ENCODE assay signal across 9 cellular contexts in genomic region chr9:76302947-76303550, GRCh38.
DNase-seq lines count a peak whose midpoint lies in the region; ATAC-seq, FAIRE-seq and TF ChIP-seq lines count a peak whose summit lies in the region.
"Had no signal": no experiment of that assay in that cellular context is flagged by ENCODE, and none has a peak within 500 bp of the region (broad histone marks: within the 10 kb centered on the region; RNA-seq: fewer than 3 reads in every experiment).

No MANE protein-coding gene starts in this region.

- no peaks in the 10 kb centered on the region for H3K36me3 ChIP-seq in K562 (ENCODE audit: control insufficient read depth, insufficient read depth, low read length)
- H3K36me3 ChIP-seq in kidney epithelial cell (ENCODE audit: control insufficient read depth, insufficient read depth, low read length) = no peaks in the 10 kb centered on the region

- H3K4me1 ChIP-seq in K562 (replicated peaks in 1 of 2; ENCODE audit: control insufficient read depth in 2 of 2, insufficient read depth in 2 of 2, low read length in 2 of 2) = no peaks in the 10 kb centered on the region

- no peak for TF ChIP-seq POLR2A in K562 (conservative IDR thresholded peaks at IDR 0.05)

- H3K9me3 Mint-ChIP-seq in activated naive CD4-positive, alpha-beta T cell treated with anti-CD3 and anti-CD28 coated beads, Interleukin-2, amount 10 ng/mL, durations not matched to agents 7 days and 5 days = no peaks in the 10 kb centered on the region
- H3K9me3 Mint-ChIP-seq in type B pancreatic cell = no peaks in the 10 kb centered on the region
- H3K9me3 Mint-ChIP-seq: activated naive CD4-positive, alpha-beta T cell treated with anti-CD3 and anti-CD28 coated beads, Interleukin-2, amount 50 U/mL, for 72 hours had no signal

- POLR2A ChIA-PET in K562 (lab: Yijun Ruan, JAX) = interaction anchor here (1.2 to 1.4 kb wide), 2 partner anchors 9 to 10 kb away, joined by 3 to 5 read pairs; no protein-coding TSS in a partner anchor

- H3K9me1 ChIP-seq in K562 (ENCODE audit: control insufficient read depth, insufficient read depth, low read length) = no peaks in the 10 kb centered on the region

- H2AFZ ChIP-seq in K562 (ENCODE audit: low read depth, low read length) = no peak overlapping the region

- H3K9ac ChIP-seq in K562 (ENCODE audit: insufficient read depth in 1 of 2, low read depth in 2 of 2, low read length in 2 of 2) = no peak overlapping the region

- no peak for FAIRE-seq in K562 (lab: Jason Lieb, UNC)

- no peak overlapping the region for H3K27ac Mint-ChIP-seq in activated naive CD4-positive, alpha-beta T cell treated with anti-CD3 and anti-CD28 coated beads, Interleukin-2, amount 10 ng/mL, durations not matched to agents 7 days and 5 days
- H3K27ac Mint-ChIP-seq in type B pancreatic cell = no peak overlapping the region
- H3K27ac Mint-ChIP-seq: activated naive CD4-positive, alpha-beta T cell treated with anti-CD3 and anti-CD28 coated beads, Interleukin-2, amount 50 U/mL, for 72 hours had no signal

- BruUV-seq in K562 (replicated peaks; lab: Mats Ljungman, UMichigan) = no TSS peak

- peak; percentile 27 for DNase-seq in activated naive CD4-positive, alpha-beta T cell treated with anti-CD3 and anti-CD28 coated beads, Interleukin-2, amount 10 ng/mL, durations not matched to agents 7 days and 5 days
- no peak for DNase-seq in activated naive CD4-positive, alpha-beta T cell treated with anti-CD3 and anti-CD28 coated beads, Interleukin-2, amount 50 U/mL, for 16 hours
- peak; percentile 39 for DNase-seq in NCI-H345 (lab: John Stamatoyannopoulos, UW)
- DNase-seq in K562 (ENCODE audit: extremely low read depth in 1 of 4, low spot score in 3 of 4) = peak; percentile 34 to 42 (median 40)
- DNase-seq in kidney epithelial cell (ENCODE audit: low read depth) = no peak
- no peak for DNase-seq in type B pancreatic cell (ENCODE audit: extremely low spot score, unreplicated experiment)

- WGBS in K562 (ENCODE audit: insufficient coverage, low coverage, missing lambda C conversion rate) = 13% methylated on average over 3 of the region's 3 CpGs

- H3K27me3 ChIP-seq in K562 (ENCODE audit: control insufficient read depth in 2 of 2, insufficient read depth in 2 of 2, low read length in 2 of 2) (peaks cover 1 to 7% of the 10 kb centered on the region in 2 experiments; a peak in 3 of 5 replicates), kidney epithelial cell (ENCODE audit: control insufficient read depth, insufficient read depth, low read length) (no peaks in the 10 kb centered on the region)

- intact Hi-C loops in K562 (cut with micrococcal nuclease) = loop anchor here (2.0 to 10.0 kb wide), 3 partner anchors 1038 to 1528 kb away; no protein-coding TSS in a partner anchor

- H3K9me3 ChIP-seq in K562 (replicated peaks; ENCODE audit: control insufficient read depth, insufficient read depth, low read depth, low read length) = no peaks in the 10 kb centered on the region

- no peak overlapping the region for H3K4me3 Mint-ChIP-seq in activated naive CD4-positive, alpha-beta T cell treated with anti-CD3 and anti-CD28 coated beads, Interleukin-2, amount 10 ng/mL, durations not matched to agents 7 days and 5 days
- no peak overlapping the region for H3K4me3 Mint-ChIP-seq in type B pancreatic cell

- no peaks in the 10 kb centered on the region for H3K36me3 Mint-ChIP-seq in activated naive CD4-positive, alpha-beta T cell treated with anti-CD3 and anti-CD28 coated beads, Interleukin-2, amount 10 ng/mL, durations not matched to agents 7 days and 5 days
- H3K36me3 Mint-ChIP-seq in type B pancreatic cell = no peaks in the 10 kb centered on the region
- H3K36me3 Mint-ChIP-seq: activated naive CD4-positive, alpha-beta T cell treated with anti-CD3 and anti-CD28 coated beads, Interleukin-2, amount 50 U/mL, for 72 hours had no signal

- no peaks in the 10 kb centered on the region for H3K79me2 ChIP-seq in K562 (ENCODE audit: control insufficient read depth, insufficient read depth, low read length)

- CTCF ChIA-PET in activated naive CD4-positive, alpha-beta T cell treated with anti-CD3 and anti-CD28 coated beads, Interleukin-2, amount 10 ng/mL, durations not matched to agents 7 days and 5 days (lab: Charles Lee) = interaction anchor here (0.7 to 3.5 kb wide), 17 partner anchors 10 to 1037 kb away, joined by 3 to 22 read pairs (median 4); no protein-coding TSS in a partner anchor
- CTCF ChIA-PET in K562 (lab: Yijun Ruan, JAX; ENCODE audit: low intra/inter-chr PET ratio) = interaction anchor here (0.5 to 0.6 kb wide), 2 partner anchors 450 to 481 kb away, joined by 3 read pairs; no protein-coding TSS in a partner anchor

- peak; percentile 64 to 73 for TF ChIP-seq RAD21 in K562 (CRISPR knock-in tag; conservative IDR thresholded peaks at IDR 0.05 in 1 of 2, IDR thresholded peaks at IDR 0.05 in 1 of 2)

- no peak for TF ChIP-seq EP300 in K562 (IDR thresholded peaks at IDR 0.05; ENCODE audit: low read length)

- H3K4me3 ChIP-seq in K562 (no peak overlapping the region), kidney epithelial cell (ENCODE audit: low read depth, low read length) (no peak overlapping the region)

- H3K27me3 Mint-ChIP-seq in activated naive CD4-positive, alpha-beta T cell treated with anti-CD3 and anti-CD28 coated beads, Interleukin-2, amount 10 ng/mL, durations not matched to agents 7 days and 5 days = peaks cover 9% of the 10 kb centered on the region
- H3K27me3 Mint-ChIP-seq in type B pancreatic cell = peaks cover 2% of the 10 kb centered on the region

- no peak overlapping the region for H3K27ac ChIP-seq in K562 (ENCODE audit: extremely low read depth, low read depth, low read length)

- in situ Hi-C loops in K562 (cut with MboI) = loop anchor here (25.0 kb wide), 1 partner anchor 1516 kb away; no protein-coding TSS in a partner anchor

- H4K20me1 ChIP-seq in K562 (replicated peaks; ENCODE audit: control insufficient read depth, insufficient read depth, low read length) = no peaks in the 10 kb centered on the region

- H3K4me2 ChIP-seq in K562 (ENCODE audit: insufficient read depth, low read length) = no peak overlapping the region

- H3K4me1 Mint-ChIP-seq in activated naive CD4-positive, alpha-beta T cell treated with anti-CD3 and anti-CD28 coated beads, Interleukin-2, amount 10 ng/mL, durations not matched to agents 7 days and 5 days = no peaks in the 10 kb centered on the region
- H3K4me1 Mint-ChIP-seq in type B pancreatic cell (ENCODE audit: unreplicated experiment) = peaks cover 19% of the 10 kb centered on the region

- ATAC-seq in HG02938 (IDR thresholded peaks at IDR 0.05; ENCODE audit: unreplicated experiment) (peak; percentile 61), K562 (peak; percentile 67), HG03521 (IDR thresholded peaks at IDR 0.05; ENCODE audit: unreplicated experiment) (no peak)

- peak; percentile 29 to 70 (median 34); a peak in 4 of 6 replicates for TF ChIP-seq CTCF in K562 (IDR thresholded peaks at IDR 0.05 in 2 of 3, conservative IDR thresholded peaks at IDR 0.05 in 1 of 3; ENCODE audit: insufficient read depth in 2 of 3, low read depth in 1 of 3, low read length in 3 of 3)
- TF ChIP-seq CTCF in kidney epithelial cell (IDR thresholded peaks at IDR 0.05; ENCODE audit: insufficient read depth, low read length, poor library complexity, severe bottlenecking) = peak; percentile 51
- TF ChIP-seq CTCF in type B pancreatic cell (conservative IDR thresholded peaks at IDR 0.05) = peak; percentile 87

TF ChIP-seq in K562, 482 proteins besides CTCF, POLR2A, EP300 and RAD21:
- TF ChIP-seq STAT5B (CRISPR knock-in tag; IDR thresholded peaks at IDR 0.05) (no peak), DEAF1 (CRISPR knock-in tag; IDR thresholded peaks at IDR 0.05) (0 out of 2 replicates have a peak, but pooled peaks have one; percentile 31), ARID3A (IDR thresholded peaks at IDR 0.05; ENCODE audit: borderline replicate concordance, low read depth, low read length) (0 out of 2 replicates have a peak, but pooled peaks have one; percentile 23), PRMT5 (CRISPR knock-in tag; IDR thresholded peaks at IDR 0.05) (no peak), SMC3 (conservative IDR thresholded peaks at IDR 0.05; ENCODE audit: insufficient read depth, low read depth, low read length) (0 out of 2 replicates have a peak, but pooled peaks have one; percentile 21)

Comparison
In these comparisons a context has a peak if more than half of its experiments do, and no peak if none do; other contexts are left out.
1. DNase-seq: peak in activated naive CD4-positive, alpha-beta T cell treated with anti-CD3 and anti-CD28 coated beads, Interleukin-2, amount 10 ng/mL, durations not matched to agents 7 days and 5 days (single experiment), NCI-H345 (single experiment) and K562 (4 of 4); none in activated naive CD4-positive, alpha-beta T cell treated with anti-CD3 and anti-CD28 coated beads, Interleukin-2, amount 50 U/mL, for 16 hours (single experiment), kidney epithelial cell (single experiment) and type B pancreatic cell (single experiment).
2. CTCF ChIP-seq: peak in every context shown above with its lines; median percentile 87 in type B pancreatic cell; 51 in kidney epithelial cell; 34 in K562.